In genomic region chr19:491146-491741, GRCh38 we compare ENCODE assay signal across 13 cellular contexts. TPM values are rescaled to one million over a fixed set of nuclear protein-coding genes. Genes with fewer than 3 reads are reported as not detected.
A peak's percentile ranks its signal among the peaks of the same experiment; 100 is the strongest.
DNase-seq lines count a peak whose midpoint lies in the region; ATAC-seq and TF ChIP-seq lines count a peak whose summit lies in the region.
"Had no signal": no experiment of that assay in that cellular context is flagged by ENCODE, and none has a peak within 500 bp of the region (broad histone marks: within the 10 kb centered on the region; RNA-seq: fewer than 3 reads in every experiment).

No MANE protein-coding gene starts in this region.

- H3K9me2 ChIP-seq in SK-N-SH (no peaks in the 10 kb centered on the region), PC-3 (replicated peaks; ENCODE audit: low read length) (no peaks in the 10 kb centered on the region)

- no peaks in the 10 kb centered on the region for H3K9me3 ChIP-seq in SK-N-SH
- no peaks in the 10 kb centered on the region for H3K9me3 ChIP-seq in PC-3 (ENCODE audit: low read length)
- no peaks in the 10 kb centered on the region for H3K9me3 ChIP-seq in transverse colon
- H3K9me3 ChIP-seq: A549, ovary, upper lobe of left lung had no signal

- TF ChIP-seq CTCF in SK-N-SH (IDR thresholded peaks at IDR 0.05) (no peak), PC-3 (conservative IDR thresholded peaks at IDR 0.05; ENCODE audit: low read depth, low read length) (no peak), transverse colon (IDR thresholded peaks at IDR 0.05) (no peak)

- in situ Hi-C loops in transverse colon (cut with MboI; ENCODE audit: low pct_ligation_motif_present in 1 of 4, low pct_unique_long_range_greater_than_20kb in 1 of 4, low sequenced_read_pairs in 3 of 4), result no loop called here

- TF ChIP-seq EP300 in SK-N-SH (IDR thresholded peaks at IDR 0.05; ENCODE audit: borderline replicate concordance in 1 of 2, low read depth in 1 of 2, low read length in 1 of 2), result no peak
- no peak for TF ChIP-seq EP300 in transverse colon (IDR thresholded peaks at IDR 0.05; ENCODE audit: low read depth)

- no peak overlapping the region for H3K4me2 ChIP-seq in SK-N-SH
- no peak overlapping the region for H3K4me2 ChIP-seq in PC-3 (ENCODE audit: low read length)
- H3K4me2 ChIP-seq: A549 had no signal

- peak; percentile 58 for DNase-seq in SK-N-SH
- peak; percentile 28 for DNase-seq in PC-3
- peak; percentile 53 for DNase-seq in iPS-NIHi7 (ENCODE audit: extremely low spot score)
- DNase-seq in transverse colon, result no peak
- DNase-seq: COR-L47, midbrain, NCI-H1417 had no signal

- WGBS in SK-N-SH (ENCODE audit: low lambda C conversion rate), result 90% methylated on average over 21 of the region's 32 CpGs
- WGBS in transverse colon (ENCODE audit: low coverage in 1 of 2), 2 donors, result 65% methylated on average over 23 of the region's 32 CpGs; no CpG with 5 or more reads in 1 of the 2 donors

- intact Hi-C loops in PC-3 (cut with micrococcal nuclease), result no loop called here
- intact Hi-C loops in transverse colon (cut with DNase I; ENCODE audit: low total_unique reads), result no loop called here

- POLR2A ChIA-PET in SK-N-SH (lab: Yijun Ruan, JAX), result no interaction called here
- POLR2A ChIA-PET in PC-3 (lab: Charles Lee; ENCODE audit: unreplicated experiment), result no interaction called here

- H3K4me3 ChIP-seq in SK-N-SH (ENCODE audit: low read depth in 2 of 2, low read length in 1 of 2), result no peak overlapping the region
- no peak overlapping the region for H3K4me3 ChIP-seq in PC-3 (ENCODE audit: low read length)
- H3K4me3 ChIP-seq in transverse colon, result no peak overlapping the region
- H3K4me3 ChIP-seq: A549, ovary, upper lobe of left lung had no signal

- H3K36me3 ChIP-seq in SK-N-SH (replicated peaks in 1 of 2; ENCODE audit: control insufficient read depth in 1 of 2, insufficient read depth in 2 of 2, low read length in 1 of 2) (no peaks in the 10 kb centered on the region), PC-3 (ENCODE audit: low read depth, low read length) (no peaks in the 10 kb centered on the region), transverse colon (no peaks in the 10 kb centered on the region)
- H3K36me3 ChIP-seq: ovary, upper lobe of left lung had no signal

- H4K20me1 ChIP-seq in SK-N-SH (ENCODE audit: insufficient read depth), result no peaks in the 10 kb centered on the region
- H4K20me1 ChIP-seq in PC-3 (ENCODE audit: low read length), result no peaks in the 10 kb centered on the region

- peaks cover 9% of the 10 kb centered on the region for H3F3A ChIP-seq in SK-N-SH (replicated peaks; ENCODE audit: insufficient read depth)
- H3F3A ChIP-seq in PC-3 (ENCODE audit: low read length, unreplicated experiment), result no peaks in the 10 kb centered on the region

- no peak for TF ChIP-seq POLR2A in transverse colon (IDR thresholded peaks at IDR 0.05)

- ATAC-seq in SK-N-SH treated with all-trans-retinoic acid at 6 μM for 48 hours (no peak), PC-3 (no peak), HG03354 (IDR thresholded peaks at IDR 0.05; ENCODE audit: poor library complexity, severe bottlenecking, unreplicated experiment) (no peak)
- ATAC-seq: A549 had no signal

- H3K27me3 ChIP-seq in SK-N-SH (ENCODE audit: insufficient read depth), result no peaks in the 10 kb centered on the region
- H3K27me3 ChIP-seq in PC-3 (ENCODE audit: low read length), result no peaks in the 10 kb centered on the region
- H3K27me3 ChIP-seq in transverse colon, result peaks cover 16% of the 10 kb centered on the region

- H3K79me2 ChIP-seq in SK-N-SH (ENCODE audit: insufficient read depth) (no peaks in the 10 kb centered on the region), PC-3 (ENCODE audit: low read length) (no peaks in the 10 kb centered on the region)

- CTCF ChIA-PET in SK-N-SH (lab: Yijun Ruan, JAX), result interaction anchor here (0.8 to 2.0 kb wide), 3 partner anchors 15 to 224 kb away, joined by 3 to 12 read pairs (median 10); no protein-coding TSS in a partner anchor
- CTCF ChIA-PET in PC-3 (lab: Charles Lee), result no interaction called here

- H3K4me1 ChIP-seq in SK-N-SH (ENCODE audit: control insufficient read depth in 1 of 2, insufficient read depth in 2 of 2, low read depth in 1 of 2, low read length in 1 of 2) (peaks cover 0 to 7% of the 10 kb centered on the region in 2 experiments; a peak in 1 of 4 replicates), PC-3 (ENCODE audit: insufficient read depth, low read length) (no peaks in the 10 kb centered on the region), transverse colon (peaks cover 4 to 21% (median 11%) of the 10 kb centered on the region in 4 donors)

- H3K9ac ChIP-seq in SK-N-SH, result no peak overlapping the region
- no peak overlapping the region for H3K9ac ChIP-seq in PC-3 (ENCODE audit: low read length)

- H3K27ac ChIP-seq in SK-N-SH (ENCODE audit: low read depth in 2 of 2, low read length in 1 of 2) (no peak overlapping the region), PC-3 (ENCODE audit: low read length) (no peak overlapping the region), transverse colon (peak overlapping the region in 2 of 4 donors; percentile 3 to 21)
- H3K27ac ChIP-seq: ovary, upper lobe of left lung had no signal

- BruUV-seq in PC-3 (replicated peaks; lab: Mats Ljungman, UMichigan), result no TSS peak

- no peak for TF ChIP-seq RAD21 in SK-N-SH (IDR thresholded peaks at IDR 0.05; ENCODE audit: low read length)

- H2AFZ ChIP-seq in SK-N-SH (ENCODE audit: low read depth), result no peak overlapping the region
- no peak overlapping the region for H2AFZ ChIP-seq in PC-3 (ENCODE audit: low read length)

TF ChIP-seq in SK-N-SH, 30 proteins besides CTCF, POLR2A, EP300 and RAD21 (continues in another document):
- no peak for TF ChIP-seq TAF1 (IDR thresholded peaks at IDR 0.05; ENCODE audit: borderline replicate concordance, low read depth, low read length)
- no peak for TF ChIP-seq ELF1 (IDR thresholded peaks at IDR 0.05)
- TF ChIP-seq MXI1 (IDR thresholded peaks at IDR 0.05; ENCODE audit: low read depth, low read length), result no peak
- no peak for TF ChIP-seq POLR2AphosphoS5 (IDR thresholded peaks at IDR 0.05; ENCODE audit: low read depth, low read length)
- no peak for TF ChIP-seq PBX3 (IDR thresholded peaks at IDR 0.05)
- no peak for TF ChIP-seq GATA2 (CRISPR knock-in tag; IDR thresholded peaks at IDR 0.05)
- no peak for TF ChIP-seq MEF2A (IDR thresholded peaks at IDR 0.05; ENCODE audit: borderline replicate concordance, low read depth)

TF ChIP-seq in SK-N-SH treated with all-trans-retinoic acid at 6 μM for 48 hours, 23 proteins besides CTCF, POLR2A, EP300 and RAD21 (continues in another document):
- TF ChIP-seq ARNTL (CRISPR knock-in tag; IDR thresholded peaks at IDR 0.05; ENCODE audit: borderline replicate concordance, low read depth) (no peak), TSHZ2 (CRISPR knock-in tag; IDR thresholded peaks at IDR 0.05) (no peak), ESRRG (CRISPR knock-in tag; IDR thresholded peaks at IDR 0.05) (no peak)

RNA-seq across cellular contexts. Expression of gene MADCAM1, which starts 5.0 kb away (rescaled TPM):
- 0.63 and 0.81 TPM in 2 replicates for polyA plus RNA-seq in SK-N-SH (2012; rRNA removed)
- 0.14 TPM in 2 replicates for polyA plus RNA-seq in SK-N-SH (2012; cell fraction: cytosol; rRNA removed)
- 3.7 and 8.3 TPM in 2 replicates for polyA plus RNA-seq in SK-N-SH (2012; cell fraction: nucleus; rRNA removed)
- total RNA-seq in PC-3 (2014; rRNA removed), result 0.11 and 0.17 TPM in 2 replicates
- total RNA-seq in transverse colon, result 1 to 10 TPM in 3 of 4 donors, under 1 TPM in 1; 0.68 to 6.7 (median 2.9) TPM
- total RNA-seq: NCI-H460 had no signal

RNA-seq across cellular contexts. Expression of gene TPGS1, which starts 16.1 kb away (rescaled TPM):
- 28.3 and 31.0 TPM in 2 replicates for polyA plus RNA-seq in SK-N-SH (2012; rRNA removed)
- polyA plus RNA-seq in SK-N-SH (2012; cell fraction: cytosol; rRNA removed), result 11.8 and 22.1 TPM in 2 replicates
- 20.6 and 30.9 TPM in 2 replicates for polyA plus RNA-seq in SK-N-SH (2012; cell fraction: nucleus; rRNA removed)
- total RNA-seq in PC-3 (2014; rRNA removed), result 28.5 and 44.0 TPM in 2 replicates
- 100 to 1,000 TPM in 1 of 4 donors, 10 to 100 TPM in 3; 18.0 to 103 (median 43.8) TPM for total RNA-seq in transverse colon

RNA-seq across cellular contexts. Expression of gene SHC2, which starts 30.4 kb away (rescaled TPM):
- polyA plus RNA-seq in SK-N-SH (2012; rRNA removed), result 0.64 and 0.80 TPM in 2 replicates
- 0.22 and 0.45 TPM in 2 replicates for polyA plus RNA-seq in SK-N-SH (2012; cell fraction: cytosol; rRNA removed)
- polyA plus RNA-seq in SK-N-SH (2012; cell fraction: nucleus; rRNA removed), result 3.8 and 7.6 TPM in 2 replicates
- total RNA-seq in PC-3 (2014; rRNA removed) (0.18 TPM in 1 of 2 replicates, not detected in the other), transverse colon (10 to 100 TPM in 3 of 4 donors, 1 to 10 TPM in 1; 6.3 to 30.3 (median 11.1) TPM)

RNA-seq across cellular contexts. Expression of gene CDC34, which starts 40.3 kb away (rescaled TPM):
- 69.2 and 96.7 TPM in 2 replicates for polyA plus RNA-seq in SK-N-SH (2012; rRNA removed)
- 48.9 and 66.0 TPM in 2 replicates for polyA plus RNA-seq in SK-N-SH (2012; cell fraction: cytosol; rRNA removed)
- 83.8 and 200 TPM in 2 replicates for polyA plus RNA-seq in SK-N-SH (2012; cell fraction: nucleus; rRNA removed)
- 119 and 152 TPM in 2 replicates for total RNA-seq in PC-3 (2014; rRNA removed)
- total RNA-seq in transverse colon, result 100 to 1,000 TPM in 3 of 4 donors, 10 to 100 TPM in 1; 72.0 to 116 (median 103) TPM

RNA-seq across cellular contexts. Expression of gene GZMM, which starts 52.6 kb away (rescaled TPM):
- not detected in 2 replicates for polyA plus RNA-seq in SK-N-SH (2012; rRNA removed)
- polyA plus RNA-seq in SK-N-SH (2012; cell fraction: cytosol; rRNA removed), result 0.06 TPM in 1 of 2 replicates, not detected in the other
- polyA plus RNA-seq in SK-N-SH (2012; cell fraction: nucleus; rRNA removed), result 0.07 and 0.11 TPM in 2 replicates
- total RNA-seq in PC-3 (2014; rRNA removed), result 0.35 TPM in 1 of 2 replicates, not detected in the other
- 1 to 10 TPM in 2 of 4 donors, not detected in 2; 1.1 to 1.8 TPM for total RNA-seq in transverse colon
- total RNA-seq: NCI-H460 had no signal
- polyA plus RNA-seq: A549 had no signal
